13 cellular contexts compared by ENCODE assay signal in the genomic region with DNA sequence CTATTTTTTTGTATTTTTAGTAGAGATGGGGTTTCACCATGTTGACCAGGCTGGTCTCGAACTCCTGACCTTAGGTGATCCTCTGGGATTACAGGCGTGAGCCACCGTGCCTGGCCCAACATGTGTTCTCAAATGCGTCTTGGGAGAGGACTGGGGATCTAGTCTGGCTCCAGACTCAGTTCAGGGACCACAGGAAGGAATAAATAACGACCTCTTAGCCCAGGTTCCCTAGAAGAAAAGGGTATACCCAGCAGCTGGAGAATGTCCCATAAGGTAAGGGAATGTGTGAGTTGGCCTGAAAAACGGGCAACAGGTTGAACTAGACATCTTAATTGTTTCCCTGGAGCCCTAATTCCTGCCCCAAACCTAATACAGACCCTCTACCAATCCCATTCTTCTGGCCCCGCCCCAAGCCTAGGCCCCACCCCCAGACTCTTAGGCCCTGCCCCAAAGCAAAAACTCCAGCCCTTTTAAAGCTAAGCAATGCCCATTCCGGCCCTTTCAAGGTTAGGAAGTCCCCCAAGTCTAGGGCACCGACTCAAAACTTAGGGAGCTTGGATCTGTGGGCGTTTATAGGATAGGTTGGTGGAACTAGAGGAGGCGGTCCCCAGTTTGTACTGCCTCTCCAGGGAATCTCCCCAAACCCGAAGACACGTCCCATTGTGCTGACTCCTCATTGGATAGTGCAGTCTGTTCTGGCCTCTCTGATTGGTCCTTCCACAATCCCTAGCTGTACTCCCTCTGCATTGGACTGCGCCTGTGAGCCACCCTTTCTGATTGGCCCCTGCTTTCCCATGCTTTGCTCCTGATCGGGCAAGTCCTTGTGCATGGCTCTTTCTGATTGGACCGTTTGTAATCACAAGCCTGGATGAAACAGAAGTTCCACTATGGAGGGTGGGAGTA. TPM values are rescaled to one million over a fixed set of nuclear protein-coding genes. Genes with fewer than 3 reads are reported as not detected.
DNase-seq lines count a peak whose midpoint lies in the region; ATAC-seq and TF ChIP-seq lines count a peak whose summit lies in the region.
"Had no signal": no experiment of that assay in that cellular context is flagged by ENCODE, and none has a peak within 500 bp of the region (broad histone marks: within the 10 kb centered on the region; RNA-seq: fewer than 3 reads in every experiment).

No MANE protein-coding gene starts in this region.

- WGBS in lower leg skin, 2 donors, result 70 to 76% methylated on average over 16 of the region's 16 CpGs

- TF ChIP-seq CTCF in fibroblast of pulmonary artery (IDR thresholded peaks at IDR 0.05; ENCODE audit: low read length, missing control alignments) (no peak), lower leg skin (IDR thresholded peaks at IDR 0.05) (no peak)

- DNase-seq in NCI-H82 (lab: John Stamatoyannopoulos, UW) (peak; percentile 56), NCI-H82 treated with DMSO at 0.1 percent for 48 hours (lab: John Stamatoyannopoulos, UW; ENCODE audit: unreplicated experiment) (no peak), GDM1 (lab: John Stamatoyannopoulos, UW) (peak; percentile 11), SK-N-DZ (ENCODE audit: low spot score) (peak; percentile 61), fibroblast of pulmonary artery (ENCODE audit: low read depth) (peak; percentile 24), lower leg skin (ENCODE audit: low spot score in 2 of 2) (no peak), G401 (ENCODE audit: low spot score) (no peak)
- DNase-seq: NCI-H2081, upper lobe of left lung had no signal

- intact Hi-C loops in lower leg skin (cut with DNase I; ENCODE audit: low total_unique reads), result loop anchor here (5.0 kb wide), 2 partner anchors 209 to 364 kb away; no protein-coding TSS in a partner anchor

- in situ Hi-C loops in G401 (cut with HindIII; ENCODE audit: low sequenced_read_pairs), result no loop called here

- TF ChIP-seq POLR2A in lower leg skin (IDR thresholded peaks at IDR 0.05), result no peak

- no peak overlapping the region for H3K4me3 ChIP-seq in fibroblast of pulmonary artery (replicated peaks; ENCODE audit: low read depth, low read length)
- no peak overlapping the region for H3K4me3 ChIP-seq in lower leg skin (ENCODE audit: low read depth, poor library complexity, severe bottlenecking)
- H3K4me3 ChIP-seq: PC-9, upper lobe of left lung had no signal

- no peak for ATAC-seq in HG02840 (IDR thresholded peaks at IDR 0.05; ENCODE audit: low FRiP score, unreplicated experiment)

RNA-seq across cellular contexts. Expression of gene LRFN1, which starts 5.4 kb away (rescaled TPM):
- polyA plus RNA-seq in SK-N-DZ (2014; cell fraction: cytosol; rRNA removed), result 1.9 and 3.1 TPM in 2 replicates
- 1.2 and 1.7 TPM in 2 replicates for polyA plus RNA-seq in SK-N-DZ (2014; cell fraction: nucleus; rRNA removed)
- 1 to 10 TPM in 2 of 4 donors, under 1 TPM in 2; 0.46 to 3.5 (median 1.5) TPM for total RNA-seq in lower leg skin
- 2.5 and 3.2 TPM in 2 replicates for total RNA-seq in G401 (2014; rRNA removed; shearing (Covaris generic))

RNA-seq across cellular contexts. Expression of gene GMFG, which starts 9.8 kb away (rescaled TPM):
- polyA plus RNA-seq in SK-N-DZ (2014; cell fraction: cytosol; rRNA removed), result not detected in 2 replicates
- not detected in 2 replicates for polyA plus RNA-seq in SK-N-DZ (2014; cell fraction: nucleus; rRNA removed)
- 10 to 100 TPM in 2 of 4 donors, 1 to 10 TPM in 1, under 1 TPM in 1; 0.72 to 12.6 (median 8.8) TPM for total RNA-seq in lower leg skin
- not detected in 2 replicates for total RNA-seq in G401 (2014; rRNA removed; shearing (Covaris generic))
- total RNA-seq: myocyte, PC-9 had no signal

RNA-seq across cellular contexts. Expression of gene SAMD4B, which starts 16.2 kb away (rescaled TPM):
- 59.3 and 63.7 TPM in 2 replicates for polyA plus RNA-seq in SK-N-DZ (2014; cell fraction: cytosol; rRNA removed)
- polyA plus RNA-seq in SK-N-DZ (2014; cell fraction: nucleus; rRNA removed), result 22.7 and 55.0 TPM in 2 replicates
- total RNA-seq in lower leg skin, result 100 to 1,000 TPM; 102 to 132 (median 118) TPM
- 44.2 and 64.2 TPM in 2 replicates for total RNA-seq in G401 (2014; rRNA removed; shearing (Covaris generic))

RNA-seq across cellular contexts. Expression of gene IFNL1, which starts 29.8 kb away (rescaled TPM):
- not detected in 2 replicates for polyA plus RNA-seq in SK-N-DZ (2014; cell fraction: cytosol; rRNA removed)
- polyA plus RNA-seq in SK-N-DZ (2014; cell fraction: nucleus; rRNA removed), result not detected in 2 replicates
- not detected for total RNA-seq in lower leg skin
- total RNA-seq in G401 (2014; rRNA removed; shearing (Covaris generic)), result not detected in 2 replicates
- total RNA-seq: fibroblast of lung, myocyte, PC-9, upper lobe of left lung had no signal
- polyA plus RNA-seq: fibroblast of lung had no signal

RNA-seq across cellular contexts. Expression of gene IFNL2, which starts 57.8 kb away (rescaled TPM):
- polyA plus RNA-seq in SK-N-DZ (2014; cell fraction: cytosol; rRNA removed), result not detected in 2 replicates
- not detected in 2 replicates for polyA plus RNA-seq in SK-N-DZ (2014; cell fraction: nucleus; rRNA removed)
- total RNA-seq in lower leg skin, result not detected
- not detected in 2 replicates for total RNA-seq in G401 (2014; rRNA removed; shearing (Covaris generic))
- total RNA-seq: fibroblast of lung, myocyte, PC-9, upper lobe of left lung had no signal
- polyA plus RNA-seq: fibroblast of lung had no signal

Comparison
In these comparisons a context has a peak if more than half of its experiments do, and no peak if none do; other contexts are left out.
1. DNase-seq: peak in NCI-H82 (single experiment), GDM1 (single experiment), SK-N-DZ (single experiment) and fibroblast of pulmonary artery (single experiment); none in NCI-H82 treated with DMSO at 0.1 percent for 48 hours (single experiment), lower leg skin (0 of 2) and G401 (single experiment).